9 cellular contexts compared by ENCODE assay signal in the genomic region with DNA sequence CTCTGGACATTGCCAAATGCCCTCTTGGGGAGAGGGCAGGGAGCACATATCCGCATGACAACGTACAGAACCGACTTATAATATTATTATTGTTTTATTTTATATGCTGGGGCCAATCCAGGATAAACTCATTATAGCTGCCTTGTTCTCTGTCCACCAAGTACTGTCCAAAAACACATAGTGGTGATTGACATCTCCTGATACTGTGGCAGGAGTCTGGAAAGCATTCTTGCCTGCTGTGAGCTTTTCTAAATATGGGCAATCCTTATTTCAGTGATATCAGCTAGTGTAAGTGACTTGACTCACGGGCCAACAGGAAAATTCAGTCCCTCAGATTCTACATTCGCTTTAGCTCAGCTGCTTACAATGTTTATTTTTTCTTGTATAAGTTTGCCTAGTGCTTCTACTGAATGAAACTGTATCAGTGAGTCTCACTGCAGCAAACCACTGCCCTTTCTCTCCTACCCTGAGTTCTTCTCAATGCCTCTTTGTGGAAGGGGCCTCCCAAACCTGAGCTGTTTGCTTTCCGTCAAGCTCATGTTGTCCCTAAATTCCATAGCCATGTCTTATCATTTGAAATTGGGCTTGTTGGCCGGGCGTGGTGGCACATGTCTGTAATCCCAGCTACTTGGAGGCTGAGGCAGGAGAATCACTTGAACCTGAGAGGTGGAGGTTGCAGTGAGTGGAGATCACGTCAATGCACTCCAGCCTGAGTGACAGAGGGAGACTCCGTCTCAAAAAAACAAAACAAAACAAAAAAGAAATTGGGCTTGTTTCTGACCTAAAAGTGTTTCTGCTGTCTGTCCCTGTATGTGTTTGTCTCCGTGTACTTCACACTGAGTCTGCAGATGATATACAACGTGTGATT. TPM values are rescaled to one million over a fixed set of nuclear protein-coding genes. Genes with fewer than 3 reads are reported as not detected.
A peak's percentile ranks its signal among the peaks of the same experiment; 100 is the strongest.
DNase-seq lines count a peak whose midpoint lies in the region; TF ChIP-seq lines count a peak whose summit lies in the region.
"Had no signal": no experiment of that assay in that cellular context is flagged by ENCODE, and none has a peak within 500 bp of the region (broad histone marks: within the 10 kb centered on the region; RNA-seq: fewer than 3 reads in every experiment).

No MANE protein-coding gene starts in this region.

- intact Hi-C loops in ascending aorta (cut with DNase I), result no loop called here

- H3K9me3 Mint-ChIP-seq in activated T-cell treated with anti-CD3 and anti-CD28 coated beads, Interleukin-2, amount 50 U/mL, for 24 hours, result no peaks in the 10 kb centered on the region
- no peaks in the 10 kb centered on the region for H3K9me3 Mint-ChIP-seq in immature natural killer cell
- H3K9me3 Mint-ChIP-seq: memory B cell had no signal

- H3K4me1 Mint-ChIP-seq in activated T-cell treated with anti-CD3 and anti-CD28 coated beads, Interleukin-2, amount 50 U/mL, for 24 hours (ENCODE audit: low read depth), result peaks cover 17% of the 10 kb centered on the region
- H3K4me1 Mint-ChIP-seq in immature natural killer cell, result peaks cover 17 to 26% of the 10 kb centered on the region in 2 donors

- H3K4me1 ChIP-seq in ascending aorta (peaks cover 0 to 26% of the 10 kb centered on the region in 2 donors), subcutaneous abdominal adipose tissue (ENCODE audit: control insufficient read depth in 5 of 5, insufficient read depth in 5 of 5, low read length in 5 of 5) (peaks cover 0 to 25% (median 17%) of the 10 kb centered on the region in 5 donors)

- TF ChIP-seq CTCF in ascending aorta (IDR thresholded peaks at IDR 0.05), result no peak

- H3K27me3 ChIP-seq in ascending aorta (no peaks in the 10 kb centered on the region), subcutaneous abdominal adipose tissue (ENCODE audit: control insufficient read depth in 5 of 5, insufficient read depth in 4 of 5, low read length in 5 of 5) (no peaks in the 10 kb centered on the region)

- H3K27ac Mint-ChIP-seq in activated T-cell treated with anti-CD3 and anti-CD28 coated beads, Interleukin-2, amount 50 U/mL, for 24 hours, result no peak overlapping the region
- no peak overlapping the region for H3K27ac Mint-ChIP-seq in immature natural killer cell
- H3K27ac Mint-ChIP-seq: memory B cell had no signal

- peaks cover 58% of the 10 kb centered on the region for H3K27me3 Mint-ChIP-seq in activated T-cell treated with anti-CD3 and anti-CD28 coated beads, Interleukin-2, amount 50 U/mL, for 24 hours
- H3K27me3 Mint-ChIP-seq in immature natural killer cell (ENCODE audit: low read depth in 3 of 3), result peaks cover 8 to 32% (median 15%) of the 10 kb centered on the region in 3 donors

- peak overlapping the region in 1 of 5 donors; percentile 86 for H3K9ac ChIP-seq in subcutaneous abdominal adipose tissue (ENCODE audit: low read length in 5 of 5)

- H3K9me3 ChIP-seq in ascending aorta (peaks cover 0 to 4% of the 10 kb centered on the region in 2 donors), subcutaneous abdominal adipose tissue (ENCODE audit: control insufficient read depth in 5 of 5, low read length in 5 of 5) (peaks cover 0 to 13% (median 9%) of the 10 kb centered on the region in 5 donors)

- H3K4me3 ChIP-seq in ascending aorta (peak overlapping the region; percentile 70 to 76), subcutaneous abdominal adipose tissue (ENCODE audit: low read depth in 1 of 5, low read length in 5 of 5) (no peak overlapping the region)

- H3K36me3 Mint-ChIP-seq in activated T-cell treated with anti-CD3 and anti-CD28 coated beads, Interleukin-2, amount 50 U/mL, for 24 hours (ENCODE audit: low read depth), result peaks cover 3% of the 10 kb centered on the region
- no peaks in the 10 kb centered on the region for H3K36me3 Mint-ChIP-seq in immature natural killer cell
- H3K36me3 Mint-ChIP-seq: memory B cell had no signal

- H3K4me3 Mint-ChIP-seq in activated T-cell treated with anti-CD3 and anti-CD28 coated beads, Interleukin-2, amount 50 U/mL, for 24 hours, result peak overlapping the region; percentile 80
- H3K4me3 Mint-ChIP-seq in immature natural killer cell, result peak overlapping the region; percentile 39 to 92 (median 81)

- H3K36me3 ChIP-seq in ascending aorta (no peaks in the 10 kb centered on the region), subcutaneous abdominal adipose tissue (ENCODE audit: control insufficient read depth in 5 of 5, insufficient read depth in 5 of 5, low read length in 5 of 5) (no peaks in the 10 kb centered on the region)

- peak overlapping the region; percentile 94 to 98 for H3K27ac ChIP-seq in ascending aorta
- H3K27ac ChIP-seq in subcutaneous abdominal adipose tissue (ENCODE audit: low read depth, low read length), result peak overlapping the region; percentile 87

- no peak for DNase-seq in activated T-cell treated with anti-CD3 and anti-CD28 coated beads, Interleukin-2, amount 50 U/mL, for 24 hours
- DNase-seq in activated T-cell treated with anti-CD3 and anti-CD28 coated beads for 4 hours, result no peak
- DNase-seq in ascending aorta (ENCODE audit: low spot score in 2 of 2), result no peak
- no peak for DNase-seq in immature natural killer cell
- DNase-seq in SKM-1 treated with dmso at 0.1 percent for 144 hours (lab: John Stamatoyannopoulos, UW; ENCODE audit: unreplicated experiment), result no peak
- DNase-seq in NCI-H2081 (lab: John Stamatoyannopoulos, UW), result no peak
- no peak for DNase-seq in GM03348 (ENCODE audit: low spot score)

RNA-seq across cellular contexts. Expression of a gene that starts 1.6 kb away (rescaled TPM):
- total RNA-seq in ascending aorta, result 59.7 TPM
- polyA plus RNA-seq in immature natural killer cell, result under 1 TPM in 2 of 3 donors, not detected in 1; 0.56 to 0.61 TPM

Comparison
In these comparisons a context has a peak if more than half of its experiments do, and no peak if none do; other contexts are left out.
1. H3K4me3 ChIP-seq: peak in ascending aorta (2 of 2); none in subcutaneous abdominal adipose tissue (0 of 5).